Comparison of ENCODE assay signal across 23 cellular contexts in the genomic region with DNA sequence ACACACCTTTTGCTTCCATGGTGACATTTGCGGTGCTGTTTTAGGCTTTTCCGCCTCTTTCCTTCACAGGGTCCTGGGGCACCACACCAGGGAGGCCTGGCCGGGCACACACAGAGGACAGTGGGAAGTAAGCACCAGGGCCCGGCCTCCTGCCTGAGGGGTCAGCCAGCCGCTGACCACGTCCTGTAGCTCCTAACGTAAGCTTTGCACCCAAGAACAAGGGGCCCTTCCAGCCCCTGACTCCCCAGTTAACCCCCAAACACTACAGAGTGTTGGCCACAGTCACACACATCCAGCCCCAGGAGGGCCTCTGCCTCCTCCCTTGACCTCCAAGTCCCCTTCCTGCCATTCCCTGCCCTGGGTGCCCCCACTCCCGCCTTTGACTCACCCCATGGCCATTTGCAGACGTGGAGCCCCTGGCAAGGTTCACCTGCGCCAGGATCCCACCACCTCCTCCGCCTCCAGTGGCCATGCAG.
"Had no signal": no experiment of that assay in that cellular context is flagged by ENCODE, and none has a peak within 500 bp of the region (broad histone marks: within the 10 kb centered on the region; RNA-seq: fewer than 3 reads in every experiment).

No MANE protein-coding gene starts in this region.

- H3K27me3 Mint-ChIP-seq: activated T-cell treated with anti-CD3 and anti-CD28 coated beads, Interleukin-2, amount 50 U/mL, for 24 hours had no signal

- H3K9me3 Mint-ChIP-seq: activated naive CD4-positive, alpha-beta T cell treated with anti-CD3 and anti-CD28 coated beads for 36 hours; activated T-cell treated with anti-CD3 and anti-CD28 coated beads, Interleukin-2, amount 50 U/mL, for 24 hours; T-helper 1 cell treated with Interleukin-12 subunit alpha and Interleukin-12 subunit beta and Interleukin-4 antibody, amounts not matched to agents 30 μg/mL and 1 μg/mL, for 36 hours had no signal

- H3K27ac ChIP-seq: brain microvascular endothelial cell, cardiac muscle cell had no signal

- H3K36me3 Mint-ChIP-seq: activated naive CD8-positive, alpha-beta T cell had no signal

- DNase-seq: activated CD4-positive, alpha-beta T cell treated with anti-CD3 and anti-CD28 coated beads for 48 hours; activated CD4-positive, alpha-beta T cell treated with anti-CD3 and anti-CD28 coated beads, Interleukin-2, amount 50 U/mL, for 4 hours; activated CD8-positive, alpha-beta memory T cell treated with anti-CD3 and anti-CD28 coated beads, Interleukin-2, amount 50 U/mL, for 48 hours; activated CD8-positive, alpha-beta T cell treated with anti-CD3 and anti-CD28 coated beads, Interleukin-2, amount 10 ng/mL, durations not matched to agents 7 days and 5 days; activated gamma-delta T cell; activated naive CD4-positive, alpha-beta T cell treated with anti-CD3 and anti-CD28 coated beads for 36 hours; activated T-cell treated with anti-CD3 and anti-CD28 coated beads, Interleukin-2, amount 50 U/mL, for 24 hours; amygdala; brain microvascular endothelial cell; KG1; NCI-H1092 treated with DMSO at 0.1 percent for 48 hours; NCI-H1436; NCI-H1694 treated with DMSO at 0.1 percent for 48 hours; NCI-H2029 treated with DMSO at 0.1 percent for 48 hours; NCI-H345; NCI-H510A; NCI-H526 treated with DMSO at 0.1 percent for 48 hours; NCI-H82; SHP77 treated with DMSO at 0.1 percent for 48 hours had no signal

- H3K4me3 Mint-ChIP-seq: activated CD8-positive, alpha-beta T cell treated with anti-CD3 and anti-CD28 coated beads, Interleukin-2, amount 10 ng/mL, durations not matched to agents 7 days and 5 days; activated naive CD4-positive, alpha-beta T cell treated with anti-CD3 and anti-CD28 coated beads for 36 hours; activated naive CD8-positive, alpha-beta T cell; activated T-cell treated with anti-CD3 and anti-CD28 coated beads, Interleukin-2, amount 50 U/mL, for 24 hours; T-helper 1 cell treated with Interleukin-12 subunit alpha and Interleukin-12 subunit beta and Interleukin-4 antibody, amounts not matched to agents 30 μg/mL and 1 μg/mL, for 36 hours had no signal

- H3K4me3 ChIP-seq: cardiac muscle cell had no signal

- H3K36me3 ChIP-seq: brain microvascular endothelial cell, cardiac muscle cell had no signal

- ATAC-seq: activated CD4-positive, CD25-positive, alpha-beta regulatory T cell treated with anti-CD3 and anti-CD28 coated beads, Interleukin-2, amount 50 U/mL, for 24 hours; activated CD8-positive, alpha-beta T cell treated with anti-CD3 and anti-CD28 coated beads, Interleukin-2, amount 10 ng/mL, durations not matched to agents 7 days and 5 days had no signal

- H3K27ac Mint-ChIP-seq: activated CD8-positive, alpha-beta T cell treated with anti-CD3 and anti-CD28 coated beads, Interleukin-2, amount 10 ng/mL, durations not matched to agents 7 days and 5 days; activated naive CD4-positive, alpha-beta T cell treated with anti-CD3 and anti-CD28 coated beads for 36 hours; activated naive CD8-positive, alpha-beta T cell; activated T-cell treated with anti-CD3 and anti-CD28 coated beads, Interleukin-2, amount 50 U/mL, for 24 hours; T-helper 1 cell treated with Interleukin-12 subunit alpha and Interleukin-12 subunit beta and Interleukin-4 antibody, amounts not matched to agents 30 μg/mL and 1 μg/mL, for 36 hours had no signal
